2 cellular contexts compared by ENCODE assay signal in genomic region chr10:133357293-133358151, GRCh38.
TF ChIP-seq lines count a peak whose summit lies in the region.

FUOM (minus strand) TSS chr10:133358019; CDS start chr10:133358007, 12 bp downstream.

TF ChIP-seq in WTC11, 78 proteins besides CTCF, POLR2A, EP300 and RAD21 (continued from another document and continues in another):
- TF ChIP-seq PRDM15 (CRISPR knock-in tag; IDR thresholded peaks at IDR 0.05) (no peak), TCF7 (CRISPR knock-in tag; IDR thresholded peaks at IDR 0.05; ENCODE audit: low read depth) (no peak), SMAD4 (CRISPR knock-in tag; IDR thresholded peaks at IDR 0.05) (no peak), ZNF263 (CRISPR knock-in tag; IDR thresholded peaks at IDR 0.05; ENCODE audit: low read depth) (0 out of 2 replicates have a peak, but pooled peaks have one; percentile 11), E2F1 (CRISPR knock-in tag; IDR thresholded peaks at IDR 0.05) (no peak), ERG (CRISPR knock-in tag; IDR thresholded peaks at IDR 0.05) (no peak), MXD4 (CRISPR knock-in tag; IDR thresholded peaks at IDR 0.05; ENCODE audit: borderline replicate concordance) (no peak), ARID4B (CRISPR knock-in tag; IDR thresholded peaks at IDR 0.05; ENCODE audit: borderline replicate concordance) (no peak), ZNF396 (CRISPR knock-in tag; IDR thresholded peaks at IDR 0.05; ENCODE audit: borderline replicate concordance) (no peak), GABPB1 (CRISPR knock-in tag; IDR thresholded peaks at IDR 0.05) (no peak), SP1 (CRISPR knock-in tag; conservative IDR thresholded peaks at IDR 0.05) (peak; percentile 85)
- TF ChIP-seq, protein P1, sequence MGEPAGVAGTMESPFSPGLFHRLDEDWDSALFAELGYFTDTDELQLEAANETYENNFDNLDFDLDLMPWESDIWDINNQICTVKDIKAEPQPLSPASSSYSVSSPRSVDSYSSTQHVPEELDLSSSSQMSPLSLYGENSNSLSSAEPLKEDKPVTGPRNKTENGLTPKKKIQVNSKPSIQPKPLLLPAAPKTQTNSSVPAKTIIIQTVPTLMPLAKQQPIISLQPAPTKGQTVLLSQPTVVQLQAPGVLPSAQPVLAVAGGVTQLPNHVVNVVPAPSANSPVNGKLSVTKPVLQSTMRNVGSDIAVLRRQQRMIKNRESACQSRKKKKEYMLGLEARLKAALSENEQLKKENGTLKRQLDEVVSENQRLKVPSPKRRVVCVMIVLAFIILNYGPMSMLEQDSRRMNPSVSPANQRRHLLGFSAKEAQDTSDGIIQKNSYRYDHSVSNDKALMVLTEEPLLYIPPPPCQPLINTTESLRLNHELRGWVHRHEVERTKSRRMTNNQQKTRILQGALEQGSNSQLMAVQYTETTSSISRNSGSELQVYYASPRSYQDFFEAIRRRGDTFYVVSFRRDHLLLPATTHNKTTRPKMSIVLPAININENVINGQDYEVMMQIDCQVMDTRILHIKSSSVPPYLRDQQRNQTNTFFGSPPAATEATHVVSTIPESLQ (CRISPR knock-in tag; IDR thresholded peaks at IDR 0.05) = no peak

TF ChIP-seq in HepG2, 621 proteins besides CTCF, POLR2A, EP300 and RAD21 (continued from another document and continues in another):
- TF ChIP-seq ZNF800 (CRISPR knock-in tag; IDR thresholded peaks at IDR 0.05) = no peak
- TF ChIP-seq SAFB2 (CRISPR knock-in tag; IDR thresholded peaks at IDR 0.05; ENCODE audit: borderline replicate concordance, low read depth) = peak; percentile 55; the same call in 1 of the 2 replicates
- TF ChIP-seq JUN (CRISPR knock-in tag; IDR thresholded peaks at IDR 0.05) = no peak
- TF ChIP-seq, protein P2, sequence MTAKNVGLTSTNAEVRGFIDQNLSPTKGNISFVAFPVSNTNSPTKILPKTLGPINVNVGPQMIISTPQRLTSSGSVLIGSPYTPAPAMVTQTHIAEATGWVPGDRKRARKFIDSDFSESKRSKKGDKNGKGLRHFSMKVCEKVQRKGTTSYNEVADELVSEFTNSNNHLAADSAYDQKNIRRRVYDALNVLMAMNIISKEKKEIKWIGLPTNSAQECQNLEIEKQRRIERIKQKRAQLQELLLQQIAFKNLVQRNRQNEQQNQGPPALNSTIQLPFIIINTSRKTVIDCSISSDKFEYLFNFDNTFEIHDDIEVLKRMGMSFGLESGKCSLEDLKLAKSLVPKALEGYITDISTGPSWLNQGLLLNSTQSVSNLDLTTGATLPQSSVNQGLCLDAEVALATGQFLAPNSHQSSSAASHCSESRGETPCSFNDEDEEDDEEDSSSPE (CRISPR knock-in tag; IDR thresholded peaks at IDR 0.05) = peak; percentile 49; the same call in 1 of the 2 replicates
- TF ChIP-seq NFIC (IDR thresholded peaks at IDR 0.05; ENCODE audit: low read length) = no peak
- 0 out of 2 replicates have a peak, but pooled peaks have one; percentile 48 for TF ChIP-seq ZIK1 (CRISPR knock-in tag; IDR thresholded peaks at IDR 0.05; ENCODE audit: borderline replicate concordance, low read depth)
- TF ChIP-seq TGIF2 (CRISPR knock-in tag; IDR thresholded peaks at IDR 0.05) = no peak
- no peak for TF ChIP-seq HIVEP1 (CRISPR knock-in tag; IDR thresholded peaks at IDR 0.05)
- no peak for TF ChIP-seq TCF12 (IDR thresholded peaks at IDR 0.05)
- TF ChIP-seq TCF12 (CRISPR knock-in tag; IDR thresholded peaks at IDR 0.05) = no peak
- TF ChIP-seq ZNF407 (CRISPR knock-in tag; IDR thresholded peaks at IDR 0.05; ENCODE audit: not compliant biosample characterization) = peak; percentile 20
- no peak for TF ChIP-seq PAF1 (CRISPR knock-in tag; IDR thresholded peaks at IDR 0.05)
- TF ChIP-seq, protein P3, sequence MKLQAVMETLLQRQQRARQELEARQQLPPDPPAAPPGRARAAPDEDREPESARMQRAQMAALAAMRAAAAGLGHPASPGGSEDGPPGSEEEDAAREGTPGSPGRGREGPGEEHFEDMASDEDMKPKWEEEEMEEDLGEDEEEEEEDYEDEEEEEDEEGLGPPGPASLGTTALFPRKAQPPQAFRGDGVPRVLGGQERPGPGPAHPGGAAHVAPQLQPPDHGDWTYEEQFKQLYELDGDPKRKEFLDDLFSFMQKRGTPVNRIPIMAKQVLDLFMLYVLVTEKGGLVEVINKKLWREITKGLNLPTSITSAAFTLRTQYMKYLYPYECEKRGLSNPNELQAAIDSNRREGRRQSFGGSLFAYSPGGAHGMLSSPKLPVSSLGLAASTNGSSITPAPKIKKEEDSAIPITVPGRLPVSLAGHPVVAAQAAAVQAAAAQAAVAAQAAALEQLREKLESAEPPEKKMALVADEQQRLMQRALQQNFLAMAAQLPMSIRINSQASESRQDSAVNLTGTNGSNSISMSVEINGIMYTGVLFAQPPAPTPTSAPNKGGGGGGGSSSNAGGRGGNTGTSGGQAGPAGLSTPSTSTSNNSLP (IDR thresholded peaks at IDR 0.05; ENCODE audit: low read depth, low read length) = no peak
- TF ChIP-seq TOPORS (CRISPR knock-in tag; IDR thresholded peaks at IDR 0.05) = no peak
- TF ChIP-seq ZNF235 (CRISPR knock-in tag; IDR thresholded peaks at IDR 0.05; ENCODE audit: borderline replicate concordance) = peak; percentile 24; the same call in 1 of the 2 replicates
- TF ChIP-seq, protein P4, sequence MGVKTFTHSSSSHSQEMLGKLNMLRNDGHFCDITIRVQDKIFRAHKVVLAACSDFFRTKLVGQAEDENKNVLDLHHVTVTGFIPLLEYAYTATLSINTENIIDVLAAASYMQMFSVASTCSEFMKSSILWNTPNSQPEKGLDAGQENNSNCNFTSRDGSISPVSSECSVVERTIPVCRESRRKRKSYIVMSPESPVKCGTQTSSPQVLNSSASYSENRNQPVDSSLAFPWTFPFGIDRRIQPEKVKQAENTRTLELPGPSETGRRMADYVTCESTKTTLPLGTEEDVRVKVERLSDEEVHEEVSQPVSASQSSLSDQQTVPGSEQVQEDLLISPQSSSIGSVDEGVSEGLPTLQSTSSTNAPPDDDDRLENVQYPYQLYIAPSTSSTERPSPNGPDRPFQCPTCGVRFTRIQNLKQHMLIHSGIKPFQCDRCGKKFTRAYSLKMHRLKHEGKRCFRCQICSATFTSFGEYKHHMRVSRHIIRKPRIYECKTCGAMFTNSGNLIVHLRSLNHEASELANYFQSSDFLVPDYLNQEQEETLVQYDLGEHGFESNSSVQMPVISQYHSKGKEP (CRISPR knock-in tag; IDR thresholded peaks at IDR 0.05) = no peak
- TF ChIP-seq GPN1 (CRISPR knock-in tag; IDR thresholded peaks at IDR 0.05; ENCODE audit: borderline replicate concordance) = no peak
- TF ChIP-seq FOSL1 (CRISPR knock-in tag; IDR thresholded peaks at IDR 0.05; ENCODE audit: borderline replicate concordance) = 0 out of 2 replicates have a peak, but pooled peaks have one; percentile 7
- TF ChIP-seq SIX4 (CRISPR knock-in tag; IDR thresholded peaks at IDR 0.05) = no peak
- no peak for TF ChIP-seq XRCC5 (optimal IDR thresholded peaks at IDR 0.05; ENCODE audit: low read length)
- TF ChIP-seq, protein P5, sequence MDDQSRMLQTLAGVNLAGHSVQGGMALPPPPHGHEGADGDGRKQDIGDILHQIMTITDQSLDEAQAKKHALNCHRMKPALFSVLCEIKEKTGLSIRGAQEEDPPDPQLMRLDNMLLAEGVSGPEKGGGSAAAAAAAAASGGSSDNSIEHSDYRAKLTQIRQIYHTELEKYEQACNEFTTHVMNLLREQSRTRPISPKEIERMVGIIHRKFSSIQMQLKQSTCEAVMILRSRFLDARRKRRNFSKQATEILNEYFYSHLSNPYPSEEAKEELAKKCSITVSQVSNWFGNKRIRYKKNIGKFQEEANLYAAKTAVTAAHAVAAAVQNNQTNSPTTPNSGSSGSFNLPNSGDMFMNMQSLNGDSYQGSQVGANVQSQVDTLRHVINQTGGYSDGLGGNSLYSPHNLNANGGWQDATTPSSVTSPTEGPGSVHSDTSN (CRISPR knock-in tag; IDR thresholded peaks at IDR 0.05; ENCODE audit: borderline replicate concordance) = no peak; the same call in 1 of the 2 replicates
- TF ChIP-seq PHF20 (CRISPR knock-in tag; IDR thresholded peaks at IDR 0.05) = peak; percentile 65; the same call in 1 of the 2 replicates
